8 cellular contexts compared by ENCODE assay signal in the genomic region with DNA sequence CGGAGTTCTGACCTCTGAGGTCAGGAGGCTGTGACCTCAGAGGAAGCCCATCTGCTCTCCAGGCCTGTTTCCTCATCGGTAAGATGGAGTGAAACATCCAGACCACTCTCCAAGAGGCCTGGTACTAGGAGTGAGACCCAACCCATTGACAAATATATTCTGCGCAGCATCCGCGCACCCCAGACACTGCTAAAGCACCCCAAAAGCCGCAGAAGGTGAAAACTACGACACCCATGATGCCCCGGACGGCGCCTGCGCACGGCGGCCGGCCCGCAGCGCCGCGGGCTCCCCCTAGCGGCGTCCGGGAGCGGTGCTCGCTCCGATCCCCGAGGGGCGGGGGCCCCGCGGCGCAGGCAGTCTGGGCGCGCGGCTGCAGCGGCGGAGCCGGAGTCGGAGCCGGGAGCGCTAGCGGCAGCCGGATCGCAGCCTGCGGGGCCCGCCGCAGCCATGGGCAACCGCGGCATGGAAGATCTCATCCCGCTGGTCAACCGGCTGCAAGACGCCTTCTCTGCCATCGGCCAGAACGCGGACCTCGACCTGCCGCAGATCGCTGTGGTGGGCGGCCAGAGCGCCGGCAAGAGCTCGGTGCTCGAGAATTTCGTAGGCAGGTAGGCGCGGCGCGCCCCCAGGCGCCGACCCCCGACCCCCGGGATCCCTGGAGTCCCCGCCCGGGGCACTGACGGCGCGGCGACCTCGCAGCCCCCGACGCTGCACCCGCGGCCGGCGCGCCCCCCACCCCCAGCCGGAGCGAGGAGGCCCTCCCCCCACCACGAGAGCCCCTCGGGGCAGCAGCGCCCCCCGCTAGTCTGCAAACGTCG. TPM values are rescaled to one million over a fixed set of nuclear protein-coding genes. Genes with fewer than 3 reads are reported as not detected.
DNase-seq lines count a peak whose midpoint lies in the region; ATAC-seq and TF ChIP-seq lines count a peak whose summit lies in the region.

A gene (plus strand): TSS at position 356 of the 818 bp plus-strand sequence. CDS start 92 bp downstream, at position 448.

- no peaks in the 10 kb centered on the region for H3K9me3 ChIP-seq in liver (ENCODE audit: control insufficient read depth in 4 of 4, low read length in 3 of 4)

- H3K4me3 ChIP-seq in liver (ENCODE audit: low read depth in 1 of 3, low read length in 3 of 3), result peak within 1 kb of the TSS; percentile 37 to 53 (median 38)

- H3K4me1 ChIP-seq in liver (ENCODE audit: control insufficient read depth in 4 of 4, insufficient read depth in 4 of 4, low read length in 3 of 4), result peaks cover 3 to 32% (median 25%) of the 10 kb centered on the region in 4 donors

- peak within 1 kb of the TSS; percentile 73 for H3K27ac Mint-ChIP-seq in activated CD4-positive, alpha-beta T cell treated with anti-CD3 and anti-CD28 coated beads, Interleukin-2, amount 10 ng/mL, durations not matched to agents 7 days and 5 days

- peaks cover 10% of the 10 kb centered on the region for H3K4me1 Mint-ChIP-seq in activated CD4-positive, alpha-beta T cell treated with anti-CD3 and anti-CD28 coated beads, Interleukin-2, amount 10 ng/mL, durations not matched to agents 7 days and 5 days

- H3K27me3 Mint-ChIP-seq in activated CD4-positive, alpha-beta T cell treated with anti-CD3 and anti-CD28 coated beads, Interleukin-2, amount 10 ng/mL, durations not matched to agents 7 days and 5 days, result peaks cover 24% of the 10 kb centered on the region

- TF ChIP-seq CTCF in liver (IDR thresholded peaks at IDR 0.05; ENCODE audit: low read depth, low read length, missing input control), result peak; percentile 94

- no peak within 1 kb of the TSS for H3K9ac ChIP-seq in liver (ENCODE audit: low read depth in 1 of 2, low read length in 2 of 2)

- CTCF ChIA-PET in activated CD4-positive, alpha-beta T cell treated with anti-CD3 and anti-CD28 coated beads, Interleukin-2, amount 10 ng/mL, durations not matched to agents 7 days and 5 days (lab: Charles Lee), result interaction anchor here (1.0 to 1.1 kb wide), 3 partner anchors 8 to 19 kb away, joined by 3 to 7 read pairs (median 3); no protein-coding TSS in a partner anchor

- ATAC-seq in HG02938 (IDR thresholded peaks at IDR 0.05; ENCODE audit: unreplicated experiment), result peak; percentile 64

- H3K4me3 Mint-ChIP-seq in activated CD4-positive, alpha-beta T cell treated with anti-CD3 and anti-CD28 coated beads, Interleukin-2, amount 10 ng/mL, durations not matched to agents 7 days and 5 days, result peak within 1 kb of the TSS; percentile 70

- H3K36me3 Mint-ChIP-seq in activated CD4-positive, alpha-beta T cell treated with anti-CD3 and anti-CD28 coated beads, Interleukin-2, amount 10 ng/mL, durations not matched to agents 7 days and 5 days (ENCODE audit: low read depth), result no peaks in the 10 kb centered on the region

- WGBS in liver, result under 1% methylated on average over 91 of the region's 91 CpGs

- H3K27ac ChIP-seq in liver (ENCODE audit: low read depth in 1 of 2, low read length in 2 of 2), result peak within 1 kb of the TSS in 1 of 2 donors; percentile 33

- DNase-seq in DMS79 treated with DMSO at 0.1 percent for 48 hours (lab: John Stamatoyannopoulos, UW) (peak; percentile 39), DMS79 (lab: John Stamatoyannopoulos, UW) (no peak), NCI-H2196 treated with DMSO at 0.1 percent for 48 hours (lab: John Stamatoyannopoulos, UW; ENCODE audit: unreplicated experiment) (peak; percentile 54), dermis blood vessel endothelial cell (peak; percentile 64)
- DNase-seq in activated CD4-positive, alpha-beta T cell treated with anti-CD3 and anti-CD28 coated beads, Interleukin-2, amount 10 ng/mL, durations not matched to agents 7 days and 5 days, result peak; percentile 72
- peak; percentile 53 to 75 for DNase-seq in stimulated activated CD4-positive, alpha-beta T cell treated with anti-CD3 and anti-CD28 coated beads, Interleukin-2, amount 100 ng/mL, for 48 hours

- POLR2A ChIA-PET in activated CD4-positive, alpha-beta T cell treated with anti-CD3 and anti-CD28 coated beads, Interleukin-2, amount 10 ng/mL, durations not matched to agents 7 days and 5 days (lab: Charles Lee), result no interaction called here

- no peaks in the 10 kb centered on the region for H3K27me3 ChIP-seq in liver (ENCODE audit: control insufficient read depth in 4 of 4, insufficient read depth in 4 of 4, low read length in 3 of 4)

- H3K9me3 Mint-ChIP-seq in activated CD4-positive, alpha-beta T cell treated with anti-CD3 and anti-CD28 coated beads, Interleukin-2, amount 10 ng/mL, durations not matched to agents 7 days and 5 days, result no peaks in the 10 kb centered on the region

- no peak for TF ChIP-seq RAD21 in liver (IDR thresholded peaks at IDR 0.05)

- no peaks in the 10 kb centered on the region for H3K36me3 ChIP-seq in liver (ENCODE audit: control insufficient read depth in 4 of 4, insufficient read depth in 3 of 4, low read depth in 1 of 4, low read length in 3 of 4)

TF ChIP-seq in liver, 16 proteins besides CTCF, POLR2A, EP300 and RAD21:
- TF ChIP-seq FOXA1 (IDR thresholded peaks at IDR 0.05) (no peak), GABPA (IDR thresholded peaks at IDR 0.05 in 1 of 2, conservative IDR thresholded peaks at IDR 0.05 in 1 of 2) (no peak), NR2F2 (IDR thresholded peaks at IDR 0.05) (peak; percentile 88), FOXA2 (IDR thresholded peaks at IDR 0.05) (no peak)

RNA-seq across cellular contexts. Expression of the gene that starts here (rescaled TPM):
- total RNA-seq in activated CD4-positive, alpha-beta T cell treated with anti-CD3 and anti-CD28 coated beads, Interleukin-2, amount 10 ng/mL, durations not matched to agents 7 days and 5 days, result 1 to 10 TPM in 1 of 2 experiments, under 1 TPM in 1; 0.60 to 1.0 TPM
- 0.17 and 0.33 TPM in 2 replicates for total RNA-seq in dermis blood vessel endothelial cell
- total RNA-seq in liver, result 1 to 10 TPM; 1.6 to 5.9 TPM
- polyA plus RNA-seq in liver, result under 1 TPM; 0.29 to 0.68 TPM

Comparison
In these comparisons a context has a peak if more than half of its experiments do, and no peak if none do; other contexts are left out.
1. Peak in DNase-seq in dermis blood vessel endothelial cell; RNA of the gene not detected or under 1 TPM.